In the genomic region with DNA sequence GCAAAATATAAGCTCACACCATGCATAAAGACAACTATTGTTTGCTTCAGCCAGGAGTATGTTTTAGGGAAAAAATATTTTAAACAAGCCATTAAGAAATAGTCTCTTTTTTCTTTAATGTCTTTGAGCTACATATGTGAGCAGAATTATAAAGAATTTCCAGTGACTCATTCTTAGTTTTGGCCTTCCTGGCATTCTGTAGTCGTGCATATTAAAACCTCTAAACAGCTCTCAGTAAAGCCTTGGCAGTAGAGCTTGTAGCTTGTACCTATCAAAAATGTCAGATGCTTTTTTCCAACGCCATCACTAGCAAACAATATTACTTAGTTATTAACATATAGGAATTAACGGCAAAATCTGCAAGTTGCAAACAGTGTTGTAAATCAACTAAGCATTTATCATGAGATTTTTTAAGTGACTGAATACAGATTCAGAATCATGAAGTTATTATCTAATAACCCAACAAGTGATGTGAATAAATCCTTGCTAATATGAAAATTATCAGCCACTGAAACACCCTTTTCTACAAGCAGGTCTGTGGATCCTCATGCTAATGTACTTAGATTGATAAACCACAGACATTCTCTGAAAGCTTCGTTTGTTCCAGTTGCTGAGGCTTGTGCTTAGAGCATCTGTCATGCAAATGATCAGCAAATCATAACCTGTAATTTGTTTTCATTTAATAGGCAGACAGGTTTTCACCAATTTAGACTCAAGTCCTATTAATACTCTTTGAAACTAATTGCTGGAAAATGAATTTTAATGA, we compare ENCODE assay signal across 1 cellular context.
TF ChIP-seq lines count a peak whose summit lies in the region.

No MANE protein-coding gene starts in this region.

TF ChIP-seq in SK-N-SH treated with all-trans-retinoic acid at 6 μM for 48 hours, 23 proteins besides CTCF, POLR2A, EP300 and RAD21 (continued from another document):
- TF ChIP-seq, protein P1, sequence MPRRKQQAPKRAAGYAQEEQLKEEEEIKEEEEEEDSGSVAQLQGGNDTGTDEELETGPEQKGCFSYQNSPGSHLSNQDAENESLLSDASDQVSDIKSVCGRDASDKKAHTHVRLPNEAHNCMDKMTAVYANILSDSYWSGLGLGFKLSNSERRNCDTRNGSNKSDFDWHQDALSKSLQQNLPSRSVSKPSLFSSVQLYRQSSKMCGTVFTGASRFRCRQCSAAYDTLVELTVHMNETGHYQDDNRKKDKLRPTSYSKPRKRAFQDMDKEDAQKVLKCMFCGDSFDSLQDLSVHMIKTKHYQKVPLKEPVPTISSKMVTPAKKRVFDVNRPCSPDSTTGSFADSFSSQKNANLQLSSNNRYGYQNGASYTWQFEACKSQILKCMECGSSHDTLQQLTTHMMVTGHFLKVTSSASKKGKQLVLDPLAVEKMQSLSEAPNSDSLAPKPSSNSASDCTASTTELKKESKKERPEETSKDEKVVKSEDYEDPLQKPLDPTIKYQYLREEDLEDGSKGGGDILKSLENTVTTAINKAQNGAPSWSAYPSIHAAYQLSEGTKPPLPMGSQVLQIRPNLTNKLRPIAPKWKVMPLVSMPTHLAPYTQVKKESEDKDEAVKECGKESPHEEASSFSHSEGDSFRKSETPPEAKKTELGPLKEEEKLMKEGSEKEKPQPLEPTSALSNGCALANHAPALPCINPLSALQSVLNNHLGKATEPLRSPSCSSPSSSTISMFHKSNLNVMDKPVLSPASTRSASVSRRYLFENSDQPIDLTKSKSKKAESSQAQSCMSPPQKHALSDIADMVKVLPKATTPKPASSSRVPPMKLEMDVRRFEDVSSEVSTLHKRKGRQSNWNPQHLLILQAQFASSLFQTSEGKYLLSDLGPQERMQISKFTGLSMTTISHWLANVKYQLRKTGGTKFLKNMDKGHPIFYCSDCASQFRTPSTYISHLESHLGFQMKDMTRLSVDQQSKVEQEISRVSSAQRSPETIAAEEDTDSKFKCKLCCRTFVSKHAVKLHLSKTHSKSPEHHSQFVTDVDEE (CRISPR knock-in tag; IDR thresholded peaks at IDR 0.05) = no peak
- no peak for TF ChIP-seq ARNTL (CRISPR knock-in tag; IDR thresholded peaks at IDR 0.05; ENCODE audit: borderline replicate concordance, low read depth)
- no peak for TF ChIP-seq ZFP3 (CRISPR knock-in tag; IDR thresholded peaks at IDR 0.05)
- TF ChIP-seq RARB (CRISPR knock-in tag; IDR thresholded peaks at IDR 0.05) = no peak
- TF ChIP-seq, protein P2, sequence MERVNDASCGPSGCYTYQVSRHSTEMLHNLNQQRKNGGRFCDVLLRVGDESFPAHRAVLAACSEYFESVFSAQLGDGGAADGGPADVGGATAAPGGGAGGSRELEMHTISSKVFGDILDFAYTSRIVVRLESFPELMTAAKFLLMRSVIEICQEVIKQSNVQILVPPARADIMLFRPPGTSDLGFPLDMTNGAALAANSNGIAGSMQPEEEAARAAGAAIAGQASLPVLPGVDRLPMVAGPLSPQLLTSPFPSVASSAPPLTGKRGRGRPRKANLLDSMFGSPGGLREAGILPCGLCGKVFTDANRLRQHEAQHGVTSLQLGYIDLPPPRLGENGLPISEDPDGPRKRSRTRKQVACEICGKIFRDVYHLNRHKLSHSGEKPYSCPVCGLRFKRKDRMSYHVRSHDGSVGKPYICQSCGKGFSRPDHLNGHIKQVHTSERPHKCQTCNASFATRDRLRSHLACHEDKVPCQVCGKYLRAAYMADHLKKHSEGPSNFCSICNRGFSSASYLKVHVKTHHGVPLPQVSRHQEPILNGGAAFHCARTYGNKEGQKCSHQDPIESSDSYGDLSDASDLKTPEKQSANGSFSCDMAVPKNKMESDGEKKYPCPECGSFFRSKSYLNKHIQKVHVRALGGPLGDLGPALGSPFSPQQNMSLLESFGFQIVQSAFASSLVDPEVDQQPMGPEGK (CRISPR knock-in tag; IDR thresholded peaks at IDR 0.05; ENCODE audit: borderline replicate concordance) = no peak
- TF ChIP-seq ZNF8 (CRISPR knock-in tag; IDR thresholded peaks at IDR 0.05) = no peak
- TF ChIP-seq ISL1 (CRISPR knock-in tag; IDR thresholded peaks at IDR 0.05) = no peak
- no peak for TF ChIP-seq CSDC2 (CRISPR knock-in tag; IDR thresholded peaks at IDR 0.05)
- TF ChIP-seq OSR1 (CRISPR knock-in tag; IDR thresholded peaks at IDR 0.05) = no peak
